Comparison of ENCODE assay signal across 29 cellular contexts in the genomic region with DNA sequence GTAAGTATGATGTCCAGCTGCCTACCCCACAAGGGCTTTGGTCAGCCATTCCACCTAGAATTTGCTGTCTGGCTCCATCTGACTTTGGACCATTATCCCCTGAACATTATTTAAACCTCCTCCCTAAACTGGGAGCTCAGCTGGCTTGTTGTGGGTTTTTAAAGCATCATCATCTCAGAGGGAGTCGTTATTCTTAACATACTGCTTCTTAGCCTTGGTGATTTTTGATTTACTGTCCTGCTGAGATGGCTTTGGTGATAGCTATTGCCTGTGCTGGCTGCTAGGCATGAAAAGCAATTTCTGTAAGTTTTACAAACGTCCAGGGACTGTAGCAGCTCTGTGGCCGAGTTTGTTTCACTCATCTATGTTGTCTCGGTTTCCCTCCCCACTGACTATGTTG.
DNase-seq lines count a peak whose midpoint lies in the region; ATAC-seq and TF ChIP-seq lines count a peak whose summit lies in the region.
"Had no signal": no experiment of that assay in that cellular context is flagged by ENCODE, and none has a peak within 500 bp of the region (broad histone marks: within the 10 kb centered on the region; RNA-seq: fewer than 3 reads in every experiment).

No MANE protein-coding gene starts in this region.

- ATAC-seq in gastroesophageal sphincter (no peak), psoas muscle (no peak), WTC11 (no peak)
- ATAC-seq: activated CD8-positive, alpha-beta memory T cell treated with anti-CD3 and anti-CD28 coated beads, Interleukin-2, amount 10 ng/mL, durations not matched to agents 7 days and 5 days; activated T-cell treated with anti-CD3 and anti-CD28 coated beads, Interleukin-2, amount 50 U/mL, for 72 hours; heart right ventricle; naive thymus-derived CD4-positive, alpha-beta T cell had no signal

- TF ChIP-seq POLR2A in gastroesophageal sphincter (IDR thresholded peaks at IDR 0.05) (no peak), tibial nerve (IDR thresholded peaks at IDR 0.05) (no peak)

- WGBS in gastroesophageal sphincter (ENCODE audit: low coverage in 1 of 2), 2 donors: 64 to 87% methylated on average over 3 of the region's 4 CpGs
- WGBS in psoas muscle, 3 donors: 73 to 75% (median 74%) methylated on average over 4 of the region's 4 CpGs
- 78 to 80% methylated on average over 4 of the region's 4 CpGs for WGBS in tibial nerve, 2 donors

- no peak for DNase-seq in adipocyte (ENCODE audit: low read depth)
- no peak for DNase-seq in psoas muscle
- DNase-seq in tibial nerve (ENCODE audit: low spot score in 2 of 2): no peak
- no peak for DNase-seq in Caco-2
- DNase-seq in colonic mucosa: no peak
- DNase-seq in WTC11 (ENCODE audit: low spot score): no peak
- no peak for DNase-seq in Calu3
- DNase-seq: ACHN; activated CD4-positive, CD25-positive, alpha-beta regulatory T cell; activated CD8-positive, alpha-beta memory T cell treated with anti-CD3 and anti-CD28 coated beads, Interleukin-2, amount 10 ng/mL, durations not matched to agents 7 days and 5 days; activated naive CD4-positive, alpha-beta T cell; activated T-cell treated with anti-CD3 and anti-CD28 coated beads, Interleukin-2, amount 50 U/mL, for 72 hours; brain microvascular endothelial cell; DMS79; effector CD4-positive, alpha-beta T cell; GF-D8; H9; heart right ventricle; left cardiac atrium; naive thymus-derived CD4-positive, alpha-beta T cell; NCI-H1092 treated with DMSO at 0.1 percent for 48 hours; NCI-H2029 treated with DMSO at 0.1 percent for 48 hours; nucleus accumbens; stimulated activated CD4-positive, alpha-beta T cell treated with anti-CD3 and anti-CD28 coated beads, Interleukin-12 subunit alpha, Interleukin-12 subunit beta, amount 100 ng/mL, for 4 hours; stimulated activated CD4-positive, alpha-beta T cell treated with anti-CD3 and anti-CD28 coated beads, Interleukin-4, amount 100 ng/mL, for 1 hour; T-helper 1 cell; testis had no signal

- peak overlapping the region; percentile 27 for H3K9ac ChIP-seq in adipocyte (ENCODE audit: low read length)
- H3K9ac ChIP-seq in colonic mucosa (ENCODE audit: low read depth in 2 of 2, low read length in 2 of 2): no peak overlapping the region

- CTCF ChIA-PET in Caco-2 (lab: Charles Lee): no interaction called here
- CTCF ChIA-PET in WTC11 (lab: Charles Lee): no interaction called here
- CTCF ChIA-PET in Calu3 (lab: Charles Lee): no interaction called here

- H3K36me3 Mint-ChIP-seq in Caco-2 (ENCODE audit: insufficient read depth, unreplicated experiment): peaks cover 32% of the 10 kb centered on the region
- H3K36me3 Mint-ChIP-seq in WTC11: peaks cover 15% of the 10 kb centered on the region
- H3K36me3 Mint-ChIP-seq in Calu3 (ENCODE audit: insufficient read depth, unreplicated experiment): no peaks in the 10 kb centered on the region

- BruUV-seq in Caco-2 (replicated peaks; lab: Mats Ljungman, UMichigan) (no TSS peak), Calu3 (replicated peaks; lab: Mats Ljungman, UMichigan) (no TSS peak)

- no peak for TF ChIP-seq CTCF in gastroesophageal sphincter (IDR thresholded peaks at IDR 0.05)
- no peak for TF ChIP-seq CTCF in psoas muscle (IDR thresholded peaks at IDR 0.05)
- no peak for TF ChIP-seq CTCF in tibial nerve (IDR thresholded peaks at IDR 0.05)
- no peak for TF ChIP-seq CTCF in Caco-2 (IDR thresholded peaks at IDR 0.05; ENCODE audit: insufficient read depth in 1 of 2, low read depth in 1 of 2, low read length in 1 of 2, severe bottlenecking in 1 of 2, unreplicated experiment in 1 of 2)
- TF ChIP-seq CTCF in colonic mucosa (IDR thresholded peaks at IDR 0.05): no peak
- TF ChIP-seq CTCF in WTC11 (IDR thresholded peaks at IDR 0.05): no peak
- no peak for TF ChIP-seq CTCF in Calu3 (IDR thresholded peaks at IDR 0.05; ENCODE audit: unreplicated experiment)

- H3K27ac ChIP-seq in gastroesophageal sphincter: peak overlapping the region; percentile 16 to 77 (median 46)
- H3K27ac ChIP-seq in psoas muscle: peak overlapping the region; percentile 34
- peak overlapping the region in 3 of 4 donors; percentile 1 to 80 (median 70) for H3K27ac ChIP-seq in tibial nerve
- H3K27ac ChIP-seq in colonic mucosa: no peak overlapping the region
- H3K27ac ChIP-seq: brain microvascular endothelial cell had no signal

- no peaks in the 10 kb centered on the region for H3K9me3 Mint-ChIP-seq in Caco-2 (ENCODE audit: unreplicated experiment)
- H3K9me3 Mint-ChIP-seq in WTC11: peaks cover 6% of the 10 kb centered on the region; the same call in 1 of the 2 replicates
- H3K9me3 Mint-ChIP-seq in Calu3 (ENCODE audit: low read depth, unreplicated experiment): no peaks in the 10 kb centered on the region
- H3K9me3 Mint-ChIP-seq: H9; naive thymus-derived CD4-positive, alpha-beta T cell had no signal

- POLR2A ChIA-PET in Caco-2 (lab: Charles Lee): no interaction called here
- POLR2A ChIA-PET in WTC11 (lab: Charles Lee): no interaction called here

- no peak for TF ChIP-seq EP300 in gastroesophageal sphincter (IDR thresholded peaks at IDR 0.05)
- TF ChIP-seq EP300 in tibial nerve (IDR thresholded peaks at IDR 0.05): no peak

- H3K4me3 ChIP-seq in adipocyte (ENCODE audit: low read length) (peak overlapping the region; percentile 50), gastroesophageal sphincter (no peak overlapping the region), psoas muscle (no peak overlapping the region), tibial nerve (no peak overlapping the region), Caco-2 (ENCODE audit: low read depth, low read length) (no peak overlapping the region), colonic mucosa (no peak overlapping the region)
- H3K4me3 ChIP-seq: heart right ventricle, testis had no signal

- H3K27ac Mint-ChIP-seq in Caco-2 (ENCODE audit: unreplicated experiment) (no peak overlapping the region), WTC11 (no peak overlapping the region), Calu3 (ENCODE audit: unreplicated experiment) (no peak overlapping the region)
- H3K27ac Mint-ChIP-seq: activated CD8-positive, alpha-beta memory T cell treated with anti-CD3 and anti-CD28 coated beads, Interleukin-2, amount 10 ng/mL, durations not matched to agents 7 days and 5 days; activated T-cell treated with anti-CD3 and anti-CD28 coated beads, Interleukin-2, amount 50 U/mL, for 72 hours; IgD-negative memory B cell had no signal

- H3K9me3 ChIP-seq in adipocyte (ENCODE audit: control insufficient read depth, low read length) (no peaks in the 10 kb centered on the region), gastroesophageal sphincter (no peaks in the 10 kb centered on the region), psoas muscle (no peaks in the 10 kb centered on the region), tibial nerve (no peaks in the 10 kb centered on the region), Caco-2 (no peaks in the 10 kb centered on the region), colonic mucosa (no peaks in the 10 kb centered on the region)
- H3K9me3 ChIP-seq: heart right ventricle, testis had no signal

- H3K4me1 Mint-ChIP-seq in Caco-2 (ENCODE audit: low read depth, unreplicated experiment): peaks cover 13% of the 10 kb centered on the region
- no peaks in the 10 kb centered on the region for H3K4me1 Mint-ChIP-seq in WTC11
- H3K4me1 Mint-ChIP-seq in Calu3 (ENCODE audit: low read depth, unreplicated experiment): no peaks in the 10 kb centered on the region
- H3K4me1 Mint-ChIP-seq: activated CD8-positive, alpha-beta memory T cell treated with anti-CD3 and anti-CD28 coated beads, Interleukin-2, amount 10 ng/mL, durations not matched to agents 7 days and 5 days; H9; IgD-negative memory B cell had no signal

- H3K4me3 Mint-ChIP-seq in Caco-2 (ENCODE audit: unreplicated experiment) (no peak overlapping the region), WTC11 (no peak overlapping the region), Calu3 (ENCODE audit: low read depth, unreplicated experiment) (no peak overlapping the region)
- H3K4me3 Mint-ChIP-seq: activated CD8-positive, alpha-beta memory T cell treated with anti-CD3 and anti-CD28 coated beads, Interleukin-2, amount 10 ng/mL, durations not matched to agents 7 days and 5 days; activated T-cell treated with anti-CD3 and anti-CD28 coated beads, Interleukin-2, amount 50 U/mL, for 72 hours; H9; IgD-negative memory B cell; naive thymus-derived CD4-positive, alpha-beta T cell had no signal

- H3K27me3 ChIP-seq in adipocyte (replicated peaks; ENCODE audit: control insufficient read depth, insufficient read depth, low read length) (no peaks in the 10 kb centered on the region), gastroesophageal sphincter (no peaks in the 10 kb centered on the region), psoas muscle (ENCODE audit: insufficient read depth in 3 of 3, low read length in 2 of 3) (no peaks in the 10 kb centered on the region), tibial nerve (no peaks in the 10 kb centered on the region), Caco-2 (replicated peaks; ENCODE audit: control insufficient read depth, insufficient read depth, low read length) (no peaks in the 10 kb centered on the region), colonic mucosa (no peaks in the 10 kb centered on the region)
- H3K27me3 ChIP-seq: brain microvascular endothelial cell, heart right ventricle, testis had no signal

- intact Hi-C loops in psoas muscle (cut with DNase I) (no loop called here), Caco-2 (cut with micrococcal nuclease; ENCODE audit: unreplicated experiment) (no loop called here), colonic mucosa (cut with DNase I) (no loop called here), Calu3 (cut with micrococcal nuclease; ENCODE audit: unreplicated experiment) (no loop called here)

- H3K4me1 ChIP-seq in adipocyte (ENCODE audit: control insufficient read depth, insufficient read depth, low read length) (peaks cover 72% of the 10 kb centered on the region), gastroesophageal sphincter (peaks cover 12 to 69% (median 31%) of the 10 kb centered on the region in 3 donors), psoas muscle (peaks cover 48% of the 10 kb centered on the region), tibial nerve (peaks cover 0 to 69% (median 15%) of the 10 kb centered on the region in 4 donors), Caco-2 (no peaks in the 10 kb centered on the region), colonic mucosa (no peaks in the 10 kb centered on the region)

- H3K27me3 Mint-ChIP-seq in Caco-2 (ENCODE audit: insufficient read depth, unreplicated experiment) (no peaks in the 10 kb centered on the region), WTC11 (ENCODE audit: low read depth) (no peaks in the 10 kb centered on the region), Calu3 (ENCODE audit: unreplicated experiment) (no peaks in the 10 kb centered on the region)
- H3K27me3 Mint-ChIP-seq: activated CD8-positive, alpha-beta memory T cell treated with anti-CD3 and anti-CD28 coated beads, Interleukin-2, amount 10 ng/mL, durations not matched to agents 7 days and 5 days; IgD-negative memory B cell; naive thymus-derived CD4-positive, alpha-beta T cell had no signal

- H3K36me3 ChIP-seq in adipocyte (ENCODE audit: control insufficient read depth, insufficient read depth, low read length, severe bottlenecking): peaks cover 4% of the 10 kb centered on the region
- peaks cover 0 to 19% of the 10 kb centered on the region in 2 donors for H3K36me3 ChIP-seq in gastroesophageal sphincter
- H3K36me3 ChIP-seq in psoas muscle (ENCODE audit: insufficient read depth in 1 of 2, low read depth in 1 of 2): peaks cover 0 to 21% of the 10 kb centered on the region in 2 donors
- peaks cover 0 to 33% (median 0%) of the 10 kb centered on the region in 3 donors for H3K36me3 ChIP-seq in tibial nerve
- no peaks in the 10 kb centered on the region; the same call in 1 of the 2 replicates for H3K36me3 ChIP-seq in Caco-2 (ENCODE audit: control insufficient read depth, insufficient read depth, low read length)
- no peaks in the 10 kb centered on the region for H3K36me3 ChIP-seq in colonic mucosa
- H3K36me3 ChIP-seq: brain microvascular endothelial cell had no signal
